ENCODE assay signal across 36 cellular contexts in genomic region chr2:21023419-21024181, GRCh38. TPM values are rescaled to one million over a fixed set of nuclear protein-coding genes. Genes with fewer than 3 reads are reported as not detected.
"Had no signal": no experiment of that assay in that cellular context is flagged by ENCODE, and none has a peak within 500 bp of the region (broad histone marks: within the 10 kb centered on the region; RNA-seq: fewer than 3 reads in every experiment).

No MANE protein-coding gene starts in this region.

- H3K36me3 ChIP-seq: adrenal gland, ascending aorta, brain microvascular endothelial cell, breast epithelium, cardiac muscle cell had no signal

- H3K27ac ChIP-seq: adrenal gland, ascending aorta, body of pancreas, brain microvascular endothelial cell, breast epithelium, cardiac muscle cell had no signal

- H3K9me3 ChIP-seq: adrenal gland, ascending aorta, body of pancreas, breast epithelium had no signal

- H3K4me3 ChIP-seq: adrenal gland, ascending aorta, body of pancreas, breast epithelium, cardiac muscle cell had no signal

- ATAC-seq: activated naive CD4-positive, alpha-beta T cell treated with anti-CD3 and anti-CD28 coated beads, Interleukin-2, amount 50 U/mL, for 72 hours; activated naive CD8-positive, alpha-beta T cell treated with anti-CD3 and anti-CD28 coated beads, Interleukin-2, amount 50 U/mL, for 24 hours; activated T-cell treated with anti-CD3 and anti-CD28 coated beads, Interleukin-2, amount 50 U/mL, for 4 hours; activated T-cell treated with anti-CD3 and anti-CD28 coated beads, Interleukin-2, amount 50 U/mL, for 72 hours; activated T-helper 17 cell treated with anti-CD3 and anti-CD28 coated beads, Interleukin-2, amount 50 U/mL, for 72 hours; body of pancreas had no signal

- DNase-seq: activated effector memory CD4-positive, alpha-beta T cell treated with anti-CD3 and anti-CD28 coated beads, Interleukin-2, amount 50 U/mL, for 16 hours; activated effector memory CD4-positive, alpha-beta T cell treated with Interleukin-2 at 50 U/mL for 16 hours; activated gamma-delta T cell; activated gamma-delta T cell treated with Interleukin-2 at 50 U/mL for 16 hours; activated naive CD4-positive, alpha-beta T cell; activated naive CD4-positive, alpha-beta T cell treated with anti-CD3 and anti-CD28 coated beads for 36 hours; activated naive CD4-positive, alpha-beta T cell treated with anti-CD3 and anti-CD28 coated beads, Interleukin-2, amount 10 ng/mL, durations not matched to agents 7 days and 5 days; activated naive CD4-positive, alpha-beta T cell treated with anti-CD3 and anti-CD28 coated beads, Interleukin-2, amount 50 U/mL, for 16 hours; activated naive CD4-positive, alpha-beta T cell treated with Interleukin-2 at 50 U/mL for 16 hours; activated naive CD8-positive, alpha-beta T cell treated with anti-CD3 and anti-CD28 coated beads for 36 hours; activated naive CD8-positive, alpha-beta T cell treated with anti-CD3 and anti-CD28 coated beads, Interleukin-2, amount 10 ng/mL, durations not matched to agents 7 days and 5 days; activated naive CD8-positive, alpha-beta T cell treated with anti-CD3 and anti-CD28 coated beads, Interleukin-2, amount 50 U/mL, for 24 hours; activated T-cell treated with anti-CD3 and anti-CD28 coated beads, Interleukin-2, amount 50 U/mL, for 1 hour; activated T-cell treated with anti-CD3 and anti-CD28 coated beads, Interleukin-2, amount 50 U/mL, for 24 hours; activated T-cell treated with anti-CD3 and anti-CD28 coated beads, Interleukin-2, amount 50 U/mL, for 4 hours; activated T-cell treated with anti-CD3 and anti-CD28 coated beads, Interleukin-2, amount 50 U/mL, for 48 hours; activated T-cell treated with anti-CD3 and anti-CD28 coated beads, Interleukin-2, amount 50 U/mL, for 72 hours; adrenal gland; amniotic stem cell; amygdala; anterior cingulate cortex; aorta; body of pancreas; brain microvascular endothelial cell; caudate nucleus; central memory CD4-positive, alpha-beta T cell; cerebellar nuclear complex had no signal

- H3K4me1 ChIP-seq: adrenal gland, body of pancreas, breast epithelium had no signal

- H3K27me3 ChIP-seq: adrenal gland, ascending aorta, body of pancreas, brain microvascular endothelial cell, breast epithelium had no signal

- FAIRE-seq: astrocyte, bronchial epithelial cell had no signal

RNA-seq across cellular contexts. Expression of gene APOB, which starts 20.3 kb away (rescaled TPM):
- total RNA-seq: activated naive CD4-positive, alpha-beta T cell treated with anti-CD3 and anti-CD28 coated beads for 36 hours; activated naive CD4-positive, alpha-beta T cell treated with anti-CD3 and anti-CD28 coated beads, Interleukin-2, amount 50 U/mL, for 72 hours; activated naive CD8-positive, alpha-beta T cell treated with anti-CD3 and anti-CD28 coated beads for 36 hours; activated naive CD8-positive, alpha-beta T cell treated with anti-CD3 and anti-CD28 coated beads, Interleukin-2, amount 10 ng/mL, durations not matched to agents 7 days and 5 days; activated T-cell treated with anti-CD3 and anti-CD28 coated beads, Interleukin-2, amount 50 U/mL, for 72 hours; activated T-helper 1 cell treated with anti-CD3 and anti-CD28 coated beads, Interleukin-12 subunit alpha, Interleukin-12 subunit beta, Interleukin-2, Interleukin-4 antibody, amounts not matched to agents 30 ng/mL and 10 ng/mL and 1 ng/mL, durations not matched to agents 14 hours and 24 hours and 36 hours; activated T-helper 17 cell treated with anti-CD3 and anti-CD28 coated beads, Interleukin-2, amount 50 U/mL, for 72 hours; activated T-helper 2 cell treated with anti-CD3 and anti-CD28 coated beads, Interferon-gamma antibody, Interleukin-2, Interleukin-4, amounts not matched to agents 10 μg/mL and 5 μg/mL and 100 μg/mL, durations not matched to agents 14 hours and 24 hours and 36 hours had no signal
